In genomic region chr9:32577316-32577715, GRCh38 we compare ENCODE assay signal across 28 cellular contexts. TPM values are rescaled to one million over a fixed set of nuclear protein-coding genes. Genes with fewer than 3 reads are reported as not detected.
"Had no signal": no experiment of that assay in that cellular context is flagged by ENCODE, and none has a peak within 500 bp of the region (broad histone marks: within the 10 kb centered on the region; RNA-seq: fewer than 3 reads in every experiment).

No MANE protein-coding gene starts in this region.

- H3K9me2 ChIP-seq: SK-N-SH had no signal

- H3K27ac ChIP-seq: cardiac muscle cell, SJCRH30, VCaP had no signal

- H3K9me3 Mint-ChIP-seq: activated CD4-positive, alpha-beta memory T cell treated with anti-CD3 and anti-CD28 coated beads for 36 hours; activated CD4-positive, alpha-beta T cell treated with anti-CD3 and anti-CD28 coated beads, Interleukin-2, amount 10 ng/mL, durations not matched to agents 7 days and 5 days; activated naive CD4-positive, alpha-beta T cell treated with anti-CD3 and anti-CD28 coated beads for 36 hours; activated T-helper 17 cell treated with anti-CD3 and anti-CD28 coated beads, Interleukin-2, amount 50 U/mL, for 72 hours; brain had no signal

- ATAC-seq: activated T-helper 17 cell treated with anti-CD3 and anti-CD28 coated beads, Interleukin-2, amount 50 U/mL, for 72 hours; Panc1 had no signal

- H3K36me3 ChIP-seq: cardiac muscle cell, SJCRH30 had no signal

- H3K27ac Mint-ChIP-seq: activated CD4-positive, alpha-beta memory T cell treated with anti-CD3 and anti-CD28 coated beads for 36 hours; activated CD4-positive, alpha-beta T cell treated with anti-CD3 and anti-CD28 coated beads, Interleukin-2, amount 10 ng/mL, durations not matched to agents 7 days and 5 days; activated naive CD4-positive, alpha-beta T cell treated with anti-CD3 and anti-CD28 coated beads for 36 hours; activated naive CD8-positive, alpha-beta T cell; activated T-helper 17 cell treated with anti-CD3 and anti-CD28 coated beads, Interleukin-2, amount 50 U/mL, for 72 hours; brain had no signal

- H3K27me3 ChIP-seq: cardiac muscle cell, SJCRH30 had no signal

- H3K4me1 ChIP-seq: SJCRH30 had no signal

- H3K4me3 ChIP-seq: cardiac muscle cell, SJCRH30 had no signal

- DNase-seq: activated CD4-positive, alpha-beta memory T cell treated with anti-CD3 and anti-CD28 coated beads for 36 hours; activated CD4-positive, alpha-beta T cell treated with anti-CD3 and anti-CD28 coated beads, Interleukin-2, amount 10 ng/mL, durations not matched to agents 7 days and 5 days; activated CD4-positive, CD25-positive, alpha-beta regulatory T cell; activated CD8-positive, alpha-beta memory T cell treated with anti-CD3 and anti-CD28 coated beads for 24 hours; activated gamma-delta T cell; activated naive CD4-positive, alpha-beta T cell treated with anti-CD3 and anti-CD28 coated beads for 36 hours; activated T-cell treated with anti-CD3 and anti-CD28 coated beads for 4 hours; activated T-cell treated with anti-CD3 and anti-CD28 coated beads, Interleukin-2, amount 50 U/mL, for 48 hours; amygdala; Karpas-422; NCI-H1048; NCI-H146; NCI-H187 treated with DMSO at 0.1 percent for 48 hours; NCI-H2081 treated with DMSO at 0.1 percent for 48 hours; NCI-H446; NCI-H524; OCI-M1; Right ventricle myocardium superior; RPMI8226; SJCRH30; SK-N-SH; T-helper 1 cell had no signal

- H3K4me2 ChIP-seq: SK-N-SH had no signal

- H3K36me3 Mint-ChIP-seq: activated naive CD8-positive, alpha-beta T cell; brain had no signal

- H3K4me3 Mint-ChIP-seq: activated CD4-positive, alpha-beta memory T cell treated with anti-CD3 and anti-CD28 coated beads for 36 hours; activated CD4-positive, alpha-beta T cell treated with anti-CD3 and anti-CD28 coated beads, Interleukin-2, amount 10 ng/mL, durations not matched to agents 7 days and 5 days; activated naive CD4-positive, alpha-beta T cell treated with anti-CD3 and anti-CD28 coated beads for 36 hours; activated naive CD8-positive, alpha-beta T cell; activated T-helper 17 cell treated with anti-CD3 and anti-CD28 coated beads, Interleukin-2, amount 50 U/mL, for 72 hours; brain had no signal

- H3K9me3 ChIP-seq: SJCRH30, SK-N-SH had no signal

RNA-seq across cellular contexts. Expression of gene TAF1L, which starts 58.2 kb away (rescaled TPM):
- total RNA-seq: activated CD4-positive, alpha-beta T cell treated with anti-CD3 and anti-CD28 coated beads, Interleukin-2, amount 10 ng/mL, durations not matched to agents 7 days and 5 days; Right ventricle myocardium superior had no signal
